In the genomic region with DNA sequence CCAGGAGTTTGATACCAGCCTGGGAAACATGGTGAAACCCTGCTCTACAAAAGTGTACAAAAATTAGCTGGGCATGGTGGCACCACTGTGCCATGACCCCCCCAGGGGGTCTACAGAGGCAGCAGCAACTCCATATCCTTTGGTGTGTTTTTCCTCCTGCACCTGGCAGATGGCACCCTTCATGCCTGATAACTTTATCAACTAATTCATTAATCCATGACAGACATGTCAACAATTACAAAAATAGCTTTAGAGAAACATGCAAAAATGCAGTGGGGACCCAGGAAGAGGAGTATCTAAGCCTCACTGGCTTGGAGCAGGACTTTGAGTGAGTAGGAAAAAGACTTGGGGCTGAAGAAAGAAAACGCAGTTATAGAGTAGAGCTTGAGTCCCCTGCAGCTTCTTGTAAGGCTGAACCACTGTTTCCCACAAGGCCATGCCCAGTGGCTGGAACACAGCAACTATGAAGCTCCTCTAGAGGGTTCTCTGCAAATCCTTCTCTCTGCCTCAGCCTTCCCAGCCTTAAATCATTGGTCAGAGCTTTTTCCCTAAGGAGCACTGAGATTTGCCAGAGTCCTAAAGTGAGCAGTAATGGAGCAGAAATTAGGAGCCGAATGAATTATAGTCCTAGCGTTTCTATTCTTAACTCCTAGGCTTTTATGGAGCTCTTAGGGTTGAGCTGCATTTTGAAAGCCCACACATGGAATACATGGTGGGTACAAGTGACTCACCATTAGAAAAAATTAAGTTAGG, we compare ENCODE assay signal across 34 cellular contexts. TPM values are rescaled to one million over a fixed set of nuclear protein-coding genes. Genes with fewer than 3 reads are reported as not detected.
DNase-seq lines count a peak whose midpoint lies in the region; ATAC-seq and TF ChIP-seq lines count a peak whose summit lies in the region.
"Had no signal": no experiment of that assay in that cellular context is flagged by ENCODE, and none has a peak within 500 bp of the region (broad histone marks: within the 10 kb centered on the region; RNA-seq: fewer than 3 reads in every experiment).

No MANE protein-coding gene starts in this region.

- no peak for TF ChIP-seq CTCF in Panc1 (IDR thresholded peaks at IDR 0.05)
- no peak for TF ChIP-seq CTCF in coronary artery (IDR thresholded peaks at IDR 0.05)
- no peak for TF ChIP-seq CTCF in smooth muscle cell (IDR thresholded peaks at IDR 0.05; ENCODE audit: borderline replicate concordance, insufficient read depth, poor library complexity, severe bottlenecking)

- no peak overlapping the region for H3K4me3 Mint-ChIP-seq in activated CD4-positive, alpha-beta T cell treated with anti-CD3 and anti-CD28 coated beads, Interleukin-2, amount 10 ng/mL, durations not matched to agents 24 days and 14 days
- H3K4me3 Mint-ChIP-seq: activated CD4-positive, alpha-beta T cell treated with anti-CD3 and anti-CD28 coated beads for 36 hours; memory B cell; stimulated activated naive CD8-positive, alpha-beta T cell treated with anti-CD3 and anti-CD28 coated beads, Interleukin-15, amount 100 ng/mL, for 72 hours had no signal

- H3K4me2 ChIP-seq in smooth muscle cell, result peak overlapping the region; percentile 54

- in situ Hi-C loops in Panc1 (cut with HindIII; ENCODE audit: low pct_unique_long_range_greater_than_20kb, low sequenced_read_pairs), result no loop called here

- H3K79me2 ChIP-seq in smooth muscle cell (ENCODE audit: low read depth), result no peaks in the 10 kb centered on the region

- H3K4me1 ChIP-seq in Panc1 (ENCODE audit: control insufficient read depth, insufficient read depth, low read length) (no peaks in the 10 kb centered on the region), smooth muscle cell (ENCODE audit: low read depth) (peaks cover 9% of the 10 kb centered on the region)
- H3K4me1 ChIP-seq: BE2C, breast epithelium, pancreas, spleen had no signal

- intact Hi-C loops in Panc1 (cut with micrococcal nuclease; ENCODE audit: unreplicated experiment), result no loop called here
- intact Hi-C loops in activated CD4-positive, alpha-beta T cell treated with anti-CD3 and anti-CD28 coated beads, Interleukin-2, amount 10 ng/mL, durations not matched to agents 24 days and 14 days (cut with micrococcal nuclease), result no loop called here

- no peak overlapping the region for H3K27ac ChIP-seq in Panc1 (ENCODE audit: low read length)
- peak overlapping the region; percentile 10 to 71 for H3K27ac ChIP-seq in coronary artery
- H3K27ac ChIP-seq in smooth muscle cell (ENCODE audit: low read depth), result peak overlapping the region; percentile 49
- H3K27ac ChIP-seq: breast epithelium, pancreas, spleen, tibial nerve, VCaP had no signal

- H3K27me3 Mint-ChIP-seq in activated CD4-positive, alpha-beta T cell treated with anti-CD3 and anti-CD28 coated beads, Interleukin-2, amount 10 ng/mL, durations not matched to agents 24 days and 14 days, result peaks cover 20% of the 10 kb centered on the region
- H3K27me3 Mint-ChIP-seq: activated CD4-positive, alpha-beta T cell treated with anti-CD3 and anti-CD28 coated beads for 36 hours; stimulated activated naive CD8-positive, alpha-beta T cell treated with anti-CD3 and anti-CD28 coated beads, Interleukin-15, amount 100 ng/mL, for 72 hours had no signal

- no TSS peak for BruUV-seq in Panc1 (replicated peaks; lab: Mats Ljungman, UMichigan)

- no peaks in the 10 kb centered on the region for H3K36me3 Mint-ChIP-seq in activated CD4-positive, alpha-beta T cell treated with anti-CD3 and anti-CD28 coated beads, Interleukin-2, amount 10 ng/mL, durations not matched to agents 24 days and 14 days (ENCODE audit: low read depth)
- H3K36me3 Mint-ChIP-seq: memory B cell had no signal

- H3K4me3 ChIP-seq in Panc1 (ENCODE audit: low read depth in 2 of 2, low read length in 2 of 2), result no peak overlapping the region
- H3K4me3 ChIP-seq in coronary artery, result no peak overlapping the region
- no peak overlapping the region for H3K4me3 ChIP-seq in smooth muscle cell
- H3K4me3 ChIP-seq: breast epithelium, pancreas, spleen, tibial nerve had no signal

- 42% methylated on average over 3 of the region's 3 CpGs for WGBS in smooth muscle cell (ENCODE audit: low lambda C conversion rate)

- H3K36me3 ChIP-seq in Panc1 (ENCODE audit: control insufficient read depth, insufficient read depth, low read length) (no peaks in the 10 kb centered on the region), smooth muscle cell (ENCODE audit: low read depth) (no peaks in the 10 kb centered on the region)
- H3K36me3 ChIP-seq: BE2C, breast epithelium, pancreas, spleen, tibial nerve had no signal

- no peaks in the 10 kb centered on the region for H3K9me3 Mint-ChIP-seq in activated CD4-positive, alpha-beta T cell treated with anti-CD3 and anti-CD28 coated beads, Interleukin-2, amount 10 ng/mL, durations not matched to agents 24 days and 14 days
- H3K9me3 Mint-ChIP-seq: activated T-helper 2 cell treated with anti-CD3 and anti-CD28 coated beads, Interferon-gamma antibody, Interleukin-2, Interleukin-4, amounts not matched to agents 10 μg/mL and 5 μg/mL and 100 μg/mL, durations not matched to agents 14 hours and 24 hours and 36 hours; memory B cell; stimulated activated naive CD8-positive, alpha-beta T cell treated with anti-CD3 and anti-CD28 coated beads, Interleukin-15, amount 100 ng/mL, for 72 hours had no signal

- H3K27me3 ChIP-seq in Panc1 (ENCODE audit: control insufficient read depth, insufficient read depth, low read length) (no peaks in the 10 kb centered on the region; the same call in 1 of the 2 replicates), smooth muscle cell (ENCODE audit: low read depth) (no peaks in the 10 kb centered on the region)
- H3K27me3 ChIP-seq: BE2C, breast epithelium, pancreas, spleen, tibial nerve had no signal

- no peak overlapping the region for H3K9ac ChIP-seq in smooth muscle cell (ENCODE audit: low read depth)

- no peaks in the 10 kb centered on the region for H4K20me1 ChIP-seq in smooth muscle cell (ENCODE audit: low read depth)

- no peaks in the 10 kb centered on the region for H3K4me1 Mint-ChIP-seq in activated CD4-positive, alpha-beta T cell treated with anti-CD3 and anti-CD28 coated beads, Interleukin-2, amount 10 ng/mL, durations not matched to agents 24 days and 14 days
- H3K4me1 Mint-ChIP-seq: activated CD4-positive, alpha-beta T cell treated with anti-CD3 and anti-CD28 coated beads for 36 hours; memory B cell; stimulated activated naive CD8-positive, alpha-beta T cell treated with anti-CD3 and anti-CD28 coated beads, Interleukin-15, amount 100 ng/mL, for 72 hours had no signal

- 0 out of 2 replicates have a peak, but pooled peaks have one; percentile 51 for ATAC-seq in Panc1
- no peak for ATAC-seq in GM21723 (IDR thresholded peaks at IDR 0.05; ENCODE audit: unreplicated experiment)
- ATAC-seq: activated CD4-positive, alpha-beta T cell treated with anti-CD3 and anti-CD28 coated beads for 36 hours; HCT116; left lobe of liver; pancreas; PC-3; stimulated activated naive CD8-positive, alpha-beta T cell treated with anti-CD3 and anti-CD28 coated beads, Interleukin-15, amount 100 ng/mL, for 72 hours had no signal

- POLR2A ChIA-PET in Panc1 (lab: Charles Lee), result no interaction called here

- peak overlapping the region; percentile 62 for H2AFZ ChIP-seq in smooth muscle cell (ENCODE audit: low read depth)

- H3K9me3 ChIP-seq in Panc1 (ENCODE audit: control insufficient read depth, insufficient read depth, low read depth, low read length) (no peaks in the 10 kb centered on the region), smooth muscle cell (replicated peaks; ENCODE audit: low read depth) (no peaks in the 10 kb centered on the region)
- H3K9me3 ChIP-seq: BE2C, breast epithelium, pancreas, spleen, tibial nerve had no signal

- H3K27ac Mint-ChIP-seq in activated CD4-positive, alpha-beta T cell treated with anti-CD3 and anti-CD28 coated beads, Interleukin-2, amount 10 ng/mL, durations not matched to agents 24 days and 14 days, result no peak overlapping the region
- H3K27ac Mint-ChIP-seq: activated CD4-positive, alpha-beta T cell treated with anti-CD3 and anti-CD28 coated beads for 36 hours; activated T-helper 2 cell treated with anti-CD3 and anti-CD28 coated beads, Interferon-gamma antibody, Interleukin-2, Interleukin-4, amounts not matched to agents 10 μg/mL and 5 μg/mL and 100 μg/mL, durations not matched to agents 14 hours and 24 hours and 36 hours; memory B cell; stimulated activated naive CD8-positive, alpha-beta T cell treated with anti-CD3 and anti-CD28 coated beads, Interleukin-15, amount 100 ng/mL, for 72 hours had no signal

- peaks cover 18% of the 10 kb centered on the region for H3F3A ChIP-seq in smooth muscle cell (ENCODE audit: low read depth)

- DNase-seq in EH (ENCODE audit: low read depth) (peak; percentile 22), Panc1 (ENCODE audit: low read depth, low spot score) (no peak), coronary artery (ENCODE audit: low spot score) (no peak), smooth muscle cell (lab: John Stamatoyannopoulos, UW; ENCODE audit: unreplicated experiment) (no peak), H4 (ENCODE audit: low spot score) (no peak), NK-92 (lab: John Stamatoyannopoulos, UW; ENCODE audit: unreplicated experiment) (no peak)
- no peak for DNase-seq in activated CD4-positive, alpha-beta T cell treated with anti-CD3 and anti-CD28 coated beads, Interleukin-2, amount 10 ng/mL, durations not matched to agents 24 days and 14 days
- DNase-seq: activated CD4-positive, alpha-beta T cell treated with anti-CD3 and anti-CD28 coated beads for 36 hours; activated naive CD4-positive, alpha-beta T cell treated with anti-CD3 and anti-CD28 coated beads, Interleukin-2, amount 50 U/mL, for 16 hours; amniotic stem cell; BE2C; DMS153; effector CD4-positive, alpha-beta T cell; glutamatergic neuron; MV-4-11; NCI-H1436 treated with DMSO at 0.1 percent for 48 hours; NCI-H510A treated with DMSO at 0.1 percent for 48 hours; NK-92 treated with Interleukin-12 subunit alpha and Interleukin-12 subunit beta, amount 100 ng/mL, for 24 hours; pancreas; PC-3; Right ventricle myocardium superior; spleen; stimulated activated CD4-positive, alpha-beta T cell treated with anti-CD3 and anti-CD28 coated beads, Interleukin-2, amount 100 ng/mL, for 24 hours; stimulated activated naive CD8-positive, alpha-beta T cell treated with anti-CD3 and anti-CD28 coated beads, Interleukin-15, amount 100 ng/mL, for 72 hours; T-helper 9 cell had no signal

- CTCF ChIA-PET in Panc1 (lab: Charles Lee), result interaction anchor here (0.7 kb wide), 1 partner anchor 34 kb away, joined by 4 read pairs; no protein-coding TSS in a partner anchor

RNA-seq across cellular contexts. Expression of a gene that starts 25.5 kb away (rescaled TPM):
- total RNA-seq in Panc1 (2021; ENCODE audit: unreplicated experiment), result 57.4 TPM
- polyA plus RNA-seq in Panc1 (2012; ENCODE audit: insufficient read length), result 34.5 TPM
- total RNA-seq in smooth muscle cell, result 46.9 and 56.3 TPM in 2 replicates
- 49.2 and 49.3 TPM in 2 replicates for polyA plus RNA-seq in smooth muscle cell
- total RNA-seq in H4 (2014; rRNA removed; shearing (Covaris generic)), result 33.5 and 34.5 TPM in 2 replicates
- 53.8 and 55.7 TPM in 2 replicates for total RNA-seq in activated CD4-positive, alpha-beta T cell treated with anti-CD3 and anti-CD28 coated beads, Interleukin-2, amount 10 ng/mL, durations not matched to agents 24 days and 14 days

RNA-seq across cellular contexts. Expression of a gene that starts 47.3 kb away (rescaled TPM):
- total RNA-seq in Panc1 (2021; ENCODE audit: unreplicated experiment) (not detected), smooth muscle cell (not detected in 2 replicates)
- not detected for polyA plus RNA-seq in Panc1 (2012; ENCODE audit: insufficient read length)
- not detected in 2 replicates for polyA plus RNA-seq in smooth muscle cell
- total RNA-seq in H4 (2014; rRNA removed; shearing (Covaris generic)), result 4.5 TPM in 1 of 2 replicates, not detected in the other
- total RNA-seq in activated CD4-positive, alpha-beta T cell treated with anti-CD3 and anti-CD28 coated beads, Interleukin-2, amount 10 ng/mL, durations not matched to agents 24 days and 14 days, result not detected in 2 replicates
- total RNA-seq: activated CD4-positive, alpha-beta T cell treated with anti-CD3 and anti-CD28 coated beads for 36 hours; activated T-helper 2 cell treated with anti-CD3 and anti-CD28 coated beads, Interferon-gamma antibody, Interleukin-2, Interleukin-4, amounts not matched to agents 10 μg/mL and 5 μg/mL and 100 μg/mL, durations not matched to agents 14 hours and 24 hours and 36 hours; breast epithelium; left lobe of liver; PC-3; Right ventricle myocardium superior; spleen; tibial nerve had no signal
- polyA plus RNA-seq: neural cell had no signal
